ENCODE assay signal across 12 cellular contexts in the genomic region with DNA sequence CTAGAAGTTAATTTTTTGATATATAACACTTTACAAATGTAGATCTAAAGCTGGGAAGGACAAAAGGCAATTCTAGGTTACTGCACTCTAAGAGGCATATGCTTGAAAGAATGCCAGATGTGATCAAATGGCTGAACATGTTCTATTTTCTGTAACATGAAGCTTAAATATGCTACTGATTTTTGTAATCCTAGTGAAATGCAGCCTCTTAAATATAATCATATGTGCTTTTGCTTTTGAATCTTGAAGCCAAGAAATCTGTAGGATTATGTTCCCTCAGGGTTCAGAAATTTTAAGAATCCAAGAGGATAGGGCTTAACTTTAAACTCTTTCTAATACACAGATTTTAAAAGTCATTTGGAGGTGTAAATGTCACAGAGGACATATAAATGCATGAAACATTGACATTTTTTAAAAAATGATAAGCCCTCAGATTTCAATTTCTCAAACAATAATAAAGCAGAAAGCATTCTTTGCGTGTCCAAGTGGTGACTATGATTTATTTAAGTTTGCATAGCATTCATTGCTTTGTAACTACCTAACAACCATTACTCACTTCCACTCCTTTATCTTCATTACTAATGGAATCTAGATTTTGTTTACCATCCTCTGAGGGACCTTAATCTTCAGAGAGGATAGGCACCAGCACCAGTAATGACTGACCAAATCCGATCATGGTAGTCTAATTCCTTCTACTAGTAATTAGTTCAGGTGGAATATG.
DNase-seq lines count a peak whose midpoint lies in the region; ATAC-seq, FAIRE-seq and TF ChIP-seq lines count a peak whose summit lies in the region.
"Had no signal": no experiment of that assay in that cellular context is flagged by ENCODE, and none has a peak within 500 bp of the region (broad histone marks: within the 10 kb centered on the region; RNA-seq: fewer than 3 reads in every experiment).

No MANE protein-coding gene starts in this region.

- no peak overlapping the region for H2BK120ac ChIP-seq in mesendoderm (ENCODE audit: low read depth, low read length)

- no peaks in the 10 kb centered on the region for H3K9me3 Mint-ChIP-seq in progenitor cell of endocrine pancreas (ENCODE audit: low read depth)

- H2BK15ac ChIP-seq in mesendoderm (replicated peaks; ENCODE audit: low read depth), result no peak overlapping the region

- no peak overlapping the region for H3K23ac ChIP-seq in mesendoderm (ENCODE audit: low read length)

- FAIRE-seq in GM12892 (lab: Jason Lieb, UNC), result no peak

- H3K27me3 Mint-ChIP-seq in progenitor cell of endocrine pancreas, result no peaks in the 10 kb centered on the region

- H2BK5ac ChIP-seq in mesendoderm (ENCODE audit: low read length), result no peak overlapping the region

- H3K27me3 ChIP-seq in mesendoderm (ENCODE audit: insufficient read depth, low read length, poor library complexity), result no peaks in the 10 kb centered on the region
- H3K27me3 ChIP-seq: breast epithelium had no signal

- no peak overlapping the region for H3K4me3 ChIP-seq in mesendoderm (ENCODE audit: low read length)
- H3K4me3 ChIP-seq: breast epithelium had no signal

- no peak overlapping the region for H4K8ac ChIP-seq in mesendoderm (ENCODE audit: low read depth, low read length)

- no peak for ATAC-seq in HG03039 (IDR thresholded peaks at IDR 0.05; ENCODE audit: unreplicated experiment)
- no peak for ATAC-seq in GM18868 (IDR thresholded peaks at IDR 0.05; ENCODE audit: unreplicated experiment)

- H2AK5ac ChIP-seq in mesendoderm (ENCODE audit: low read length), result no peak overlapping the region

- DNase-seq in ELR (ENCODE audit: low read depth) (peak; percentile 89), NCI-H82 (lab: John Stamatoyannopoulos, UW) (peak; percentile 95), fibroblast of gingiva (ENCODE audit: low read depth) (peak; percentile 96), progenitor cell of endocrine pancreas (ENCODE audit: low spot score, unreplicated experiment) (no peak), GM12892 (ENCODE audit: insufficient read length) (no peak), mesendoderm (no peak)
- DNase-seq: activated CD8-positive, alpha-beta memory T cell treated with anti-CD3 and anti-CD28 coated beads, Interleukin-2, amount 50 U/mL, for 4 hours; DND-41; stimulated activated CD4-positive, alpha-beta T cell treated with anti-CD3 and anti-CD28 coated beads, Interleukin-12 subunit alpha, Interleukin-12 subunit beta, amount 100 ng/mL, for 4 hours had no signal

- no peaks in the 10 kb centered on the region for H3K36me3 Mint-ChIP-seq in progenitor cell of endocrine pancreas (ENCODE audit: insufficient read depth)

- no peak overlapping the region for H3K4ac ChIP-seq in mesendoderm (ENCODE audit: low read depth, low read length)

- no peaks in the 10 kb centered on the region for H3K79me1 ChIP-seq in mesendoderm (ENCODE audit: low read length)

- H3K18ac ChIP-seq in mesendoderm (ENCODE audit: low read length), result no peak overlapping the region

- H3K4me1 Mint-ChIP-seq in progenitor cell of endocrine pancreas (ENCODE audit: low read depth), result peaks cover 19% of the 10 kb centered on the region

- TF ChIP-seq CTCF in progenitor cell of endocrine pancreas (IDR thresholded peaks at IDR 0.05; ENCODE audit: unreplicated experiment), result no peak

- H3K9ac ChIP-seq in mesendoderm (ENCODE audit: low read length), result no peak overlapping the region

- no peak overlapping the region for H3K56ac ChIP-seq in mesendoderm (ENCODE audit: low read length)

- WGBS in mesendoderm (ENCODE audit: extremely low coverage, insufficient coverage, low lambda C conversion rate), result no CpG with 5 or more reads among the region's 2 CpGs

- no peak overlapping the region for H4K5ac ChIP-seq in mesendoderm (ENCODE audit: low read length)

- H3K4me2 ChIP-seq in mesendoderm (ENCODE audit: low read length), result no peak overlapping the region

- peak overlapping the region; percentile 89 for H3K27ac Mint-ChIP-seq in progenitor cell of endocrine pancreas

- no peaks in the 10 kb centered on the region for H3K4me1 ChIP-seq in mesendoderm (ENCODE audit: control insufficient read depth, low read depth, low read length)
- H3K4me1 ChIP-seq: breast epithelium had no signal

- H3K4me3 Mint-ChIP-seq in progenitor cell of endocrine pancreas (ENCODE audit: low read depth), result no peak overlapping the region

- H3K27ac ChIP-seq in mesendoderm (ENCODE audit: low read depth, low read length), result no peak overlapping the region
- H3K27ac ChIP-seq: breast epithelium had no signal

- H3K79me2 ChIP-seq in mesendoderm (ENCODE audit: control insufficient read depth, insufficient read depth, low read length), result no peaks in the 10 kb centered on the region

- H3K36me3 ChIP-seq in mesendoderm (ENCODE audit: control insufficient read depth, insufficient read depth, low read length), result no peaks in the 10 kb centered on the region
- H3K36me3 ChIP-seq: breast epithelium had no signal

- no peak for TF ChIP-seq POLR2A in GM12892 (IDR thresholded peaks at IDR 0.05; ENCODE audit: low read depth, low read length)

Comparison
In these comparisons a context has a peak if more than half of its experiments do, and no peak if none do; other contexts are left out.
1. DNase-seq: peak in ELR (single experiment), NCI-H82 (single experiment) and fibroblast of gingiva (single experiment); none in progenitor cell of endocrine pancreas (single experiment), GM12892 (single experiment) and mesendoderm (single experiment).